In genomic region chr16:11396241-11397048, GRCh38 we compare ENCODE assay signal across 9 cellular contexts. TPM values are rescaled to one million over a fixed set of nuclear protein-coding genes. Genes with fewer than 3 reads are reported as not detected.
DNase-seq lines count a peak whose midpoint lies in the region; ATAC-seq, FAIRE-seq and TF ChIP-seq lines count a peak whose summit lies in the region.
"Had no signal": no experiment of that assay in that cellular context is flagged by ENCODE, and none has a peak within 500 bp of the region (broad histone marks: within the 10 kb centered on the region; RNA-seq: fewer than 3 reads in every experiment).

No MANE protein-coding gene starts in this region.

- no peaks in the 10 kb centered on the region for H3K27me3 Mint-ChIP-seq in progenitor cell of endocrine pancreas
- H3K27me3 Mint-ChIP-seq: activated naive CD8-positive, alpha-beta T cell had no signal

- DNase-seq in DMS53 (lab: John Stamatoyannopoulos, UW) (peak; percentile 74), cardiac muscle cell (ENCODE audit: low read depth in 1 of 2, low spot score in 1 of 2) (peak; percentile 72 to 85), progenitor cell of endocrine pancreas (ENCODE audit: low spot score, unreplicated experiment) (peak; percentile 87), urothelium cell line (ENCODE audit: low spot score) (peak; percentile 91), NCI-H1048 (lab: John Stamatoyannopoulos, UW) (no peak)
- DNase-seq in activated naive CD4-positive, alpha-beta T cell treated with anti-CD3 and anti-CD28 coated beads, Interleukin-2, amount 50 U/mL, for 72 hours (ENCODE audit: low spot score in 2 of 2): peak; percentile 70 to 84

- H3K4me1 Mint-ChIP-seq in progenitor cell of endocrine pancreas (ENCODE audit: low read depth): no peaks in the 10 kb centered on the region

- H3K36me3 ChIP-seq in HUES6 (ENCODE audit: control insufficient read depth, insufficient read depth, low read length) (no peaks in the 10 kb centered on the region), cardiac muscle cell (no peaks in the 10 kb centered on the region)

- no peaks in the 10 kb centered on the region for H3K36me3 Mint-ChIP-seq in activated naive CD4-positive, alpha-beta T cell treated with anti-CD3 and anti-CD28 coated beads, Interleukin-2, amount 50 U/mL, for 72 hours
- H3K36me3 Mint-ChIP-seq in progenitor cell of endocrine pancreas (ENCODE audit: insufficient read depth): no peaks in the 10 kb centered on the region
- H3K36me3 Mint-ChIP-seq: activated naive CD8-positive, alpha-beta T cell had no signal

- H3K4me3 ChIP-seq in HUES6 (ENCODE audit: low read depth, low read length) (no peak overlapping the region), cardiac muscle cell (no peak overlapping the region)

- TF ChIP-seq CTCF in cardiac muscle cell (IDR thresholded peaks at IDR 0.05; ENCODE audit: low read depth, low read length): peak; percentile 98
- peak; percentile 98 for TF ChIP-seq CTCF in progenitor cell of endocrine pancreas (IDR thresholded peaks at IDR 0.05; ENCODE audit: unreplicated experiment)

- H3K4me3 Mint-ChIP-seq in progenitor cell of endocrine pancreas (ENCODE audit: low read depth): no peak overlapping the region
- H3K4me3 Mint-ChIP-seq: activated naive CD8-positive, alpha-beta T cell had no signal

- H3K9ac ChIP-seq in HUES6 (ENCODE audit: low read length): peak overlapping the region; percentile 20

- H3K27me3 ChIP-seq in HUES6 (ENCODE audit: control insufficient read depth, insufficient read depth, low read length) (no peaks in the 10 kb centered on the region), cardiac muscle cell (no peaks in the 10 kb centered on the region)

- no peak overlapping the region for H3K27ac ChIP-seq in HUES6 (ENCODE audit: low read depth, low read length)
- no peak overlapping the region for H3K27ac ChIP-seq in cardiac muscle cell

- H3K9me3 ChIP-seq in HUES6 (ENCODE audit: control insufficient read depth, insufficient read depth, low read depth, low read length) (no peaks in the 10 kb centered on the region), cardiac muscle cell (ENCODE audit: low read depth) (no peaks in the 10 kb centered on the region)

- FAIRE-seq in urothelium cell line (lab: Jason Lieb, UNC): peak; percentile 73

- H3K4me1 ChIP-seq in HUES6 (ENCODE audit: control insufficient read depth, insufficient read depth, low read length) (peaks cover 12% of the 10 kb centered on the region), cardiac muscle cell (ENCODE audit: low read depth) (no peaks in the 10 kb centered on the region)

- no peaks in the 10 kb centered on the region for H3K9me3 Mint-ChIP-seq in activated naive CD4-positive, alpha-beta T cell treated with anti-CD3 and anti-CD28 coated beads, Interleukin-2, amount 50 U/mL, for 72 hours
- no peaks in the 10 kb centered on the region for H3K9me3 Mint-ChIP-seq in progenitor cell of endocrine pancreas (ENCODE audit: low read depth)

- H3K27ac Mint-ChIP-seq in activated naive CD4-positive, alpha-beta T cell treated with anti-CD3 and anti-CD28 coated beads, Interleukin-2, amount 50 U/mL, for 72 hours: no peak overlapping the region
- H3K27ac Mint-ChIP-seq in progenitor cell of endocrine pancreas: no peak overlapping the region
- H3K27ac Mint-ChIP-seq: activated naive CD8-positive, alpha-beta T cell had no signal

- peak; percentile 94 for ATAC-seq in SK-N-SH treated with all-trans-retinoic acid at 6 μM for 48 hours
- peak; percentile 76 to 82 for ATAC-seq in activated naive CD4-positive, alpha-beta T cell treated with anti-CD3 and anti-CD28 coated beads, Interleukin-2, amount 50 U/mL, for 72 hours

TF ChIP-seq in SK-N-SH treated with all-trans-retinoic acid at 6 μM for 48 hours, 23 proteins besides CTCF, POLR2A, EP300 and RAD21 (continues in another document):
- no peak for TF ChIP-seq SNAI2 (CRISPR knock-in tag; IDR thresholded peaks at IDR 0.05)
- no peak for TF ChIP-seq ISL1 (CRISPR knock-in tag; IDR thresholded peaks at IDR 0.05)
- no peak for TF ChIP-seq TSHZ2 (CRISPR knock-in tag; IDR thresholded peaks at IDR 0.05)
- TF ChIP-seq ZC3H10 (CRISPR knock-in tag; IDR thresholded peaks at IDR 0.05): no peak
- TF ChIP-seq ARNTL (CRISPR knock-in tag; IDR thresholded peaks at IDR 0.05; ENCODE audit: borderline replicate concordance, low read depth): no peak
- TF ChIP-seq ZNF70 (CRISPR knock-in tag; IDR thresholded peaks at IDR 0.05): no peak
- no peak for TF ChIP-seq PATZ1 (CRISPR knock-in tag; IDR thresholded peaks at IDR 0.05; ENCODE audit: borderline replicate concordance)
- no peak for TF ChIP-seq TCF4 (CRISPR knock-in tag; IDR thresholded peaks at IDR 0.05; ENCODE audit: borderline replicate concordance)
- no peak for TF ChIP-seq CSDC2 (CRISPR knock-in tag; IDR thresholded peaks at IDR 0.05)
- no peak for TF ChIP-seq PPARA (CRISPR knock-in tag; IDR thresholded peaks at IDR 0.05; ENCODE audit: borderline replicate concordance)
- no peak for TF ChIP-seq ESRRG (CRISPR knock-in tag; IDR thresholded peaks at IDR 0.05)
- no peak for TF ChIP-seq ZFP3 (CRISPR knock-in tag; IDR thresholded peaks at IDR 0.05)
- TF ChIP-seq CSRNP3 (CRISPR knock-in tag; IDR thresholded peaks at IDR 0.05): no peak
- TF ChIP-seq TOX (CRISPR knock-in tag; IDR thresholded peaks at IDR 0.05; ENCODE audit: borderline replicate concordance): no peak
- no peak for TF ChIP-seq GLIS3 (CRISPR knock-in tag; IDR thresholded peaks at IDR 0.05)
- TF ChIP-seq BACH2 (CRISPR knock-in tag; IDR thresholded peaks at IDR 0.05; ENCODE audit: borderline replicate concordance): no peak
- no peak for TF ChIP-seq ZNF565 (CRISPR knock-in tag; conservative IDR thresholded peaks at IDR 0.05; ENCODE audit: low read depth)
- TF ChIP-seq ZFP30 (CRISPR knock-in tag; IDR thresholded peaks at IDR 0.05): no peak
- no peak for TF ChIP-seq ZNF8 (CRISPR knock-in tag; IDR thresholded peaks at IDR 0.05)

RNA-seq across cellular contexts. Expression of gene RMI2, which starts 51.2 kb away (rescaled TPM):
- 10 to 100 TPM; 40.4 to 78.1 TPM for total RNA-seq in activated naive CD4-positive, alpha-beta T cell treated with anti-CD3 and anti-CD28 coated beads, Interleukin-2, amount 50 U/mL, for 72 hours
- total RNA-seq in cardiac muscle cell (15.7 and 21.0 TPM in 2 replicates), progenitor cell of endocrine pancreas (32.5 and 33.6 TPM in 2 replicates)
- 39.8 and 45.3 TPM in 2 replicates for polyA plus RNA-seq in cardiac muscle cell
